ENCODE assay signal across 1 cellular context in the genomic region with DNA sequence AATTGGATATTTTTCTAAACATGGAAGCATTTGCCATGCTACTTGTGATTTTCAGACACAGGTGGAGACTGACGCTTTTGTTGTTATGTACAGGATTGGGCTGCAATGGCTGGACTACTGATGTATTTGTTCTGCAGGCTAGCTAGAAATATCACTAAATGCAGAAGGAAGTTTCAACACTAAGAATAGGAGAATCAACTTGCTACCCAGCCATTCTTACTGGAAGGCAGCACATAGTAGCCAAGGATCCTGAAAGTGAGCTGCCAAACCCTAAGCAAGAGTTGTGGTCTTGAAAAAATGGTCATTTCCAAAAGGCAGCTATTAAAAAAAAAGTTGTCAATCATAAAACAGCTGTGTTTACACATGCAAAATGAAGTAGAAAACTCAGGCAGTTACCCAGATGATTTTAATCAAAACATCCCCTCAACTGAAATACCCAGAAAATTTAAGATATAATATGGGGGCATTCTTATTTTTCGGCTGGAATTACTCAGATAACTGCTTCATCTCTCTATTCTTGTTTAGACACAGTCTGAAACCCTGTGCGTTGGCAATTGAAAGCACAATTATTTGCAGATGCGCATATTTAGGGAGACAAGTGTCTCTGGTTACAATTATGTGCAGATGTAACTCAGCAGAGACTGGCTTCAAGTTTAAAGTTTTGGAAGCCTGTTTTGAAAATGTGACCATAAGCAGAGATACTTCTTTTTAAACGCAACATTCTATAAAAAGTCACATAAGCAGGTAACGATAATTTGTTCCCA.
TF ChIP-seq lines count a peak whose summit lies in the region.

No MANE protein-coding gene starts in this region.

TF ChIP-seq in WTC11, 78 proteins besides CTCF, POLR2A, EP300 and RAD21:
- TF ChIP-seq CREB1 (CRISPR knock-in tag; IDR thresholded peaks at IDR 0.05) (no peak), TEAD4 (CRISPR knock-in tag; IDR thresholded peaks at IDR 0.05) (no peak), FOXJ3 (CRISPR knock-in tag; IDR thresholded peaks at IDR 0.05; ENCODE audit: borderline replicate concordance) (no peak), ELF4 (CRISPR knock-in tag; IDR thresholded peaks at IDR 0.05; ENCODE audit: low read depth) (no peak), SOX15 (CRISPR knock-in tag; IDR thresholded peaks at IDR 0.05) (no peak), SMAD3 (CRISPR knock-in tag; IDR thresholded peaks at IDR 0.05; ENCODE audit: borderline replicate concordance) (no peak), GABPB1 (CRISPR knock-in tag; IDR thresholded peaks at IDR 0.05) (no peak)
- TF ChIP-seq, protein P1, sequence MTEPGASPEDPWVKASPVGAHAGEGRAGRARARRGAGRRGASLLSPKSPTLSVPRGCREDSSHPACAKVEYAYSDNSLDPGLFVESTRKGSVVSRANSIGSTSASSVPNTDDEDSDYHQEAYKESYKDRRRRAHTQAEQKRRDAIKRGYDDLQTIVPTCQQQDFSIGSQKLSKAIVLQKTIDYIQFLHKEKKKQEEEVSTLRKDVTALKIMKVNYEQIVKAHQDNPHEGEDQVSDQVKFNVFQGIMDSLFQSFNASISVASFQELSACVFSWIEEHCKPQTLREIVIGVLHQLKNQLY (CRISPR knock-in tag; IDR thresholded peaks at IDR 0.05): no peak
- TF ChIP-seq, protein P2, sequence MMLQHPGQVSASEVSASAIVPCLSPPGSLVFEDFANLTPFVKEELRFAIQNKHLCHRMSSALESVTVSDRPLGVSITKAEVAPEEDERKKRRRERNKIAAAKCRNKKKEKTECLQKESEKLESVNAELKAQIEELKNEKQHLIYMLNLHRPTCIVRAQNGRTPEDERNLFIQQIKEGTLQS (CRISPR knock-in tag; conservative IDR thresholded peaks at IDR 0.05): no peak
- TF ChIP-seq, protein P3, sequence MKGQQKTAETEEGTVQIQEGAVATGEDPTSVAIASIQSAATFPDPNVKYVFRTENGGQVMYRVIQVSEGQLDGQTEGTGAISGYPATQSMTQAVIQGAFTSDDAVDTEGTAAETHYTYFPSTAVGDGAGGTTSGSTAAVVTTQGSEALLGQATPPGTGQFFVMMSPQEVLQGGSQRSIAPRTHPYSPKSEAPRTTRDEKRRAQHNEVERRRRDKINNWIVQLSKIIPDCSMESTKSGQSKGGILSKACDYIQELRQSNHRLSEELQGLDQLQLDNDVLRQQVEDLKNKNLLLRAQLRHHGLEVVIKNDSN (CRISPR knock-in tag; IDR thresholded peaks at IDR 0.05): no peak
- TF ChIP-seq, protein P4, sequence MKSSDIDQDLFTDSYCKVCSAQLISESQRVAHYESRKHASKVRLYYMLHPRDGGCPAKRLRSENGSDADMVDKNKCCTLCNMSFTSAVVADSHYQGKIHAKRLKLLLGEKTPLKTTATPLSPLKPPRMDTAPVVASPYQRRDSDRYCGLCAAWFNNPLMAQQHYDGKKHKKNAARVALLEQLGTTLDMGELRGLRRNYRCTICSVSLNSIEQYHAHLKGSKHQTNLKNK (CRISPR knock-in tag; IDR thresholded peaks at IDR 0.05): no peak
- TF ChIP-seq, protein P5, sequence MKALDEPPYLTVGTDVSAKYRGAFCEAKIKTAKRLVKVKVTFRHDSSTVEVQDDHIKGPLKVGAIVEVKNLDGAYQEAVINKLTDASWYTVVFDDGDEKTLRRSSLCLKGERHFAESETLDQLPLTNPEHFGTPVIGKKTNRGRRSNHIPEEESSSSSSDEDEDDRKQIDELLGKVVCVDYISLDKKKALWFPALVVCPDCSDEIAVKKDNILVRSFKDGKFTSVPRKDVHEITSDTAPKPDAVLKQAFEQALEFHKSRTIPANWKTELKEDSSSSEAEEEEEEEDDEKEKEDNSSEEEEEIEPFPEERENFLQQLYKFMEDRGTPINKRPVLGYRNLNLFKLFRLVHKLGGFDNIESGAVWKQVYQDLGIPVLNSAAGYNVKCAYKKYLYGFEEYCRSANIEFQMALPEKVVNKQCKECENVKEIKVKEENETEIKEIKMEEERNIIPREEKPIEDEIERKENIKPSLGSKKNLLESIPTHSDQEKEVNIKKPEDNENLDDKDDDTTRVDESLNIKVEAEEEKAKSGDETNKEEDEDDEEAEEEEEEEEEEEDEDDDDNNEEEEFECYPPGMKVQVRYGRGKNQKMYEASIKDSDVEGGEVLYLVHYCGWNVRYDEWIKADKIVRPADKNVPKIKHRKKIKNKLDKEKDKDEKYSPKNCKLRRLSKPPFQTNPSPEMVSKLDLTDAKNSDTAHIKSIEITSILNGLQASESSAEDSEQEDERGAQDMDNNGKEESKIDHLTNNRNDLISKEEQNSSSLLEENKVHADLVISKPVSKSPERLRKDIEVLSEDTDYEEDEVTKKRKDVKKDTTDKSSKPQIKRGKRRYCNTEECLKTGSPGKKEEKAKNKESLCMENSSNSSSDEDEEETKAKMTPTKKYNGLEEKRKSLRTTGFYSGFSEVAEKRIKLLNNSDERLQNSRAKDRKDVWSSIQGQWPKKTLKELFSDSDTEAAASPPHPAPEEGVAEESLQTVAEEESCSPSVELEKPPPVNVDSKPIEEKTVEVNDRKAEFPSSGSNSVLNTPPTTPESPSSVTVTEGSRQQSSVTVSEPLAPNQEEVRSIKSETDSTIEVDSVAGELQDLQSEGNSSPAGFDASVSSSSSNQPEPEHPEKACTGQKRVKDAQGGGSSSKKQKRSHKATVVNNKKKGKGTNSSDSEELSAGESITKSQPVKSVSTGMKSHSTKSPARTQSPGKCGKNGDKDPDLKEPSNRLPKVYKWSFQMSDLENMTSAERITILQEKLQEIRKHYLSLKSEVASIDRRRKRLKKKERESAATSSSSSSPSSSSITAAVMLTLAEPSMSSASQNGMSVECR (CRISPR knock-in tag; IDR thresholded peaks at IDR 0.05; ENCODE audit: borderline replicate concordance): no peak
- TF ChIP-seq, protein P6, sequence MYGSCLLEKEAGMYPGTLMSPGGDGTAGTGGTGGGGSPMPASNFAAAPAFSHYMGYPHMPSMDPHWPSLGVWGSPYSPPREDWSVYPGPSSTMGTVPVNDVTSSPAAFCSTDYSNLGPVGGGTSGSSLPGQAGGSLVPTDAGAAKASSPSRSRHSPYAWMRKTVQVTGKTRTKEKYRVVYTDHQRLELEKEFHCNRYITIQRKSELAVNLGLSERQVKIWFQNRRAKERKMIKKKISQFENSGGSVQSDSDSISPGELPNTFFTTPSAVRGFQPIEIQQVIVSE (CRISPR knock-in tag; IDR thresholded peaks at IDR 0.05; ENCODE audit: borderline replicate concordance): no peak
TF ChIP-seq in WTC11: peak in this region for 0.
